Comparison of ENCODE assay signal across 8 cellular contexts in genomic region chr6:132279592-132280139, GRCh38.
A peak's percentile ranks its signal among the peaks of the same experiment; 100 is the strongest.
DNase-seq lines count a peak whose midpoint lies in the region; ATAC-seq, FAIRE-seq and TF ChIP-seq lines count a peak whose summit lies in the region.

No MANE protein-coding gene starts in this region.

- peak overlapping the region; percentile 34 for H3K4me3 ChIP-seq in K562
- peak overlapping the region; percentile 29; the same call in 1 of the 2 replicates for H3K4me3 ChIP-seq in iPS DF 6.9 (ENCODE audit: low read length)
- H3K4me3 ChIP-seq in sigmoid colon: peak overlapping the region; percentile 24 to 46 (median 42)

- TF ChIP-seq RAD21 in K562 (CRISPR knock-in tag; conservative IDR thresholded peaks at IDR 0.05 in 1 of 2, IDR thresholded peaks at IDR 0.05 in 1 of 2): peak; percentile 80 to 82

- H4K20me1 ChIP-seq in K562 (replicated peaks; ENCODE audit: control insufficient read depth, insufficient read depth, low read length): no peaks in the 10 kb centered on the region

- intact Hi-C loops in K562 (cut with micrococcal nuclease) (loop anchor here (1.0 to 5.0 kb wide), 4 partner anchors 19 to 488 kb away; no protein-coding TSS in a partner anchor), sigmoid colon (cut with DNase I) (loop anchor here (1.0 kb wide), 1 partner anchor 205 kb away; no protein-coding TSS in a partner anchor)

- TF ChIP-seq EP300 in K562 (IDR thresholded peaks at IDR 0.05; ENCODE audit: low read length) (no peak), sigmoid colon (IDR thresholded peaks at IDR 0.05) (no peak)

- TF ChIP-seq CTCF in K562 (IDR thresholded peaks at IDR 0.05 in 2 of 3, conservative IDR thresholded peaks at IDR 0.05 in 1 of 3; ENCODE audit: insufficient read depth in 2 of 3, low read depth in 1 of 3, low read length in 3 of 3): peak; percentile 69 to 96 (median 91)
- peak; percentile 72 to 94 (median 89) for TF ChIP-seq CTCF in sigmoid colon (IDR thresholded peaks at IDR 0.05)

- no peaks in the 10 kb centered on the region for H3K79me2 ChIP-seq in K562 (ENCODE audit: control insufficient read depth, insufficient read depth, low read length)

- H3K27me3 ChIP-seq in K562 (ENCODE audit: control insufficient read depth in 2 of 2, insufficient read depth in 2 of 2, low read length in 2 of 2): no peaks in the 10 kb centered on the region
- no peaks in the 10 kb centered on the region for H3K27me3 ChIP-seq in iPS DF 6.9 (ENCODE audit: control insufficient read depth, insufficient read depth, low read length)
- no peaks in the 10 kb centered on the region for H3K27me3 ChIP-seq in sigmoid colon

- H3K9me1 ChIP-seq in K562 (ENCODE audit: control insufficient read depth, insufficient read depth, low read length): no peaks in the 10 kb centered on the region

- H3K27ac ChIP-seq in K562 (ENCODE audit: extremely low read depth, low read depth, low read length) (no peak overlapping the region; the same call in 2 of the 3 replicates), iPS DF 6.9 (ENCODE audit: low read length) (no peak overlapping the region), sigmoid colon (no peak overlapping the region)

- H3K36me3 ChIP-seq in K562 (ENCODE audit: control insufficient read depth, insufficient read depth, low read length) (no peaks in the 10 kb centered on the region), iPS DF 6.9 (ENCODE audit: control insufficient read depth, insufficient read depth, low read length) (no peaks in the 10 kb centered on the region), sigmoid colon (no peaks in the 10 kb centered on the region)

- no peak for TF ChIP-seq POLR2A in K562 (conservative IDR thresholded peaks at IDR 0.05)
- TF ChIP-seq POLR2A in sigmoid colon (IDR thresholded peaks at IDR 0.05): no peak

- DNase-seq in NCI-H1436 (lab: John Stamatoyannopoulos, UW) (peak; percentile 29), NCI-H1436 treated with DMSO at 0.1 percent for 48 hours (lab: John Stamatoyannopoulos, UW) (no peak), NCI-H1694 (lab: John Stamatoyannopoulos, UW) (peak; percentile 23), T1000 (lab: John Stamatoyannopoulos, UW) (peak; percentile 57), K562 (ENCODE audit: extremely low read depth in 1 of 4, low spot score in 3 of 4) (peak; percentile 55 to 83 (median 65)), iPS DF 6.9 (ENCODE audit: low read depth, low spot score) (peak; percentile 57), sigmoid colon (peak; percentile 82)

- H3K4me2 ChIP-seq in K562 (ENCODE audit: insufficient read depth, low read length): peak overlapping the region; percentile 89

- no TSS peak for BruUV-seq in K562 (replicated peaks; lab: Mats Ljungman, UMichigan)

- under 1% methylated on average over 12 of the region's 12 CpGs for WGBS in K562 (ENCODE audit: insufficient coverage, low coverage, missing lambda C conversion rate)
- WGBS in iPS DF 6.9 (ENCODE audit: insufficient coverage, insufficient read length): no CpG with 5 or more reads among the region's 12 CpGs
- WGBS in sigmoid colon, 2 donors: 0 to 1% methylated on average over 12 of the region's 12 CpGs

- ATAC-seq in HG02870 (IDR thresholded peaks at IDR 0.05; ENCODE audit: unreplicated experiment) (peak; percentile 75), K562 (peak; percentile 94)

- H3K4me1 ChIP-seq in K562 (replicated peaks in 1 of 2; ENCODE audit: control insufficient read depth in 2 of 2, insufficient read depth in 2 of 2, low read length in 2 of 2) (no peaks in the 10 kb centered on the region), iPS DF 6.9 (ENCODE audit: control insufficient read depth, insufficient read depth, low read length) (no peaks in the 10 kb centered on the region), sigmoid colon (no peaks in the 10 kb centered on the region)

- in situ Hi-C loops in K562 (cut with MboI): loop anchor here (5.0 to 25.0 kb wide), 2 partner anchors 203 to 483 kb away; partner anchors contain the start of gene VNN2

- peak overlapping the region; percentile 100 for H2AFZ ChIP-seq in K562 (ENCODE audit: low read depth, low read length)

- no peaks in the 10 kb centered on the region for H3K9me3 ChIP-seq in K562 (replicated peaks; ENCODE audit: control insufficient read depth, insufficient read depth, low read depth, low read length)
- no peaks in the 10 kb centered on the region for H3K9me3 ChIP-seq in iPS DF 6.9 (ENCODE audit: control insufficient read depth, insufficient read depth, low read length)
- H3K9me3 ChIP-seq in sigmoid colon: no peaks in the 10 kb centered on the region

- peak; percentile 95 for FAIRE-seq in K562 (lab: Jason Lieb, UNC)

- 0 out of 4 replicates have a peak overlapping the region, but pooled peaks of 1 of the 2 experiments have one; percentile 26 for H3K9ac ChIP-seq in K562 (ENCODE audit: insufficient read depth in 1 of 2, low read depth in 2 of 2, low read length in 2 of 2)

- CTCF ChIA-PET in K562 (lab: Yijun Ruan, JAX; ENCODE audit: low intra/inter-chr PET ratio): interaction anchor here (0.6 to 2.4 kb wide), 11 partner anchors 18 to 489 kb away, joined by 3 to 42 read pairs (median 4); no protein-coding TSS in a partner anchor

- POLR2A ChIA-PET in K562 (lab: Yijun Ruan, JAX): interaction anchor here (0.6 to 1.0 kb wide), 2 partner anchors 9 to 10 kb away, joined by 3 to 4 read pairs; no protein-coding TSS in a partner anchor

TF ChIP-seq in K562, 482 proteins besides CTCF, POLR2A, EP300 and RAD21 (continues in another document):
- 0 out of 2 replicates have a peak, but pooled peaks have one; percentile 24 for TF ChIP-seq HDAC2 (IDR thresholded peaks at IDR 0.05)
- peak; percentile 50; the same call in 1 of the 2 replicates for TF ChIP-seq SMC3 (conservative IDR thresholded peaks at IDR 0.05; ENCODE audit: insufficient read depth, low read depth, low read length)
- 0 out of 4 replicates have a peak, but pooled peaks of 1 of the 2 experiments have one; percentile 64 for TF ChIP-seq ARNT (IDR thresholded peaks at IDR 0.05)
- 0 out of 2 replicates have a peak, but pooled peaks have one; percentile 3 for TF ChIP-seq KLF16 (IDR thresholded peaks at IDR 0.05)
- peak; percentile 51; the same call in 1 of the 2 replicates for TF ChIP-seq NBN (IDR thresholded peaks at IDR 0.05; ENCODE audit: low read depth)
- peak; percentile 6 for TF ChIP-seq MEIS2 (IDR thresholded peaks at IDR 0.05; ENCODE audit: partially characterized antibody)
- TF ChIP-seq CC2D1A (IDR thresholded peaks at IDR 0.05): peak; percentile 74
- no peak for TF ChIP-seq ATF4 (CRISPR knock-in tag; IDR thresholded peaks at IDR 0.05)
- TF ChIP-seq SAP30 (IDR thresholded peaks at IDR 0.05; ENCODE audit: borderline replicate concordance, insufficient read depth, low read depth, low read length, poor library complexity, severe bottlenecking): no peak
- peak; percentile 40; the same call in 1 of the 2 replicates for TF ChIP-seq HLTF (IDR thresholded peaks at IDR 0.05)
- TF ChIP-seq XRCC5 (IDR thresholded peaks at IDR 0.05; ENCODE audit: low read depth, low read length): peak; percentile 73; the same call in 1 of the 2 replicates
- TF ChIP-seq ELF2 (CRISPR knock-in tag; IDR thresholded peaks at IDR 0.05): 0 out of 2 replicates have a peak, but pooled peaks have one; percentile 10
- TF ChIP-seq JUND (IDR thresholded peaks at IDR 0.05; ENCODE audit: borderline replicate concordance, low read depth, low read length): no peak
- TF ChIP-seq JUND (tag; IDR thresholded peaks at IDR 0.05; ENCODE audit: borderline replicate concordance, low read depth, low read length): peak; percentile 38; the same call in 1 of the 3 replicates
- peak; percentile 41; the same call in 1 of the 2 replicates for TF ChIP-seq TEAD4 (IDR thresholded peaks at IDR 0.05; ENCODE audit: low read length)
- no peak for TF ChIP-seq TEAD4 (CRISPR knock-in tag; IDR thresholded peaks at IDR 0.05; ENCODE audit: borderline replicate concordance)
- TF ChIP-seq RB1 (IDR thresholded peaks at IDR 0.05; ENCODE audit: low read depth): 0 out of 2 replicates have a peak, but pooled peaks have one; percentile 32
- no peak for TF ChIP-seq NCOA6 (IDR thresholded peaks at IDR 0.05)
- 0 out of 2 replicates have a peak, but pooled peaks have one; percentile 63 for TF ChIP-seq THRAP3 (IDR thresholded peaks at IDR 0.05; ENCODE audit: borderline replicate concordance)
- peak in 1 of 2 experiments; percentile 36; a peak in 2 of 4 replicates for TF ChIP-seq MNT (conservative IDR thresholded peaks at IDR 0.05)
